1 cellular context compared by ENCODE assay signal in the genomic region with DNA sequence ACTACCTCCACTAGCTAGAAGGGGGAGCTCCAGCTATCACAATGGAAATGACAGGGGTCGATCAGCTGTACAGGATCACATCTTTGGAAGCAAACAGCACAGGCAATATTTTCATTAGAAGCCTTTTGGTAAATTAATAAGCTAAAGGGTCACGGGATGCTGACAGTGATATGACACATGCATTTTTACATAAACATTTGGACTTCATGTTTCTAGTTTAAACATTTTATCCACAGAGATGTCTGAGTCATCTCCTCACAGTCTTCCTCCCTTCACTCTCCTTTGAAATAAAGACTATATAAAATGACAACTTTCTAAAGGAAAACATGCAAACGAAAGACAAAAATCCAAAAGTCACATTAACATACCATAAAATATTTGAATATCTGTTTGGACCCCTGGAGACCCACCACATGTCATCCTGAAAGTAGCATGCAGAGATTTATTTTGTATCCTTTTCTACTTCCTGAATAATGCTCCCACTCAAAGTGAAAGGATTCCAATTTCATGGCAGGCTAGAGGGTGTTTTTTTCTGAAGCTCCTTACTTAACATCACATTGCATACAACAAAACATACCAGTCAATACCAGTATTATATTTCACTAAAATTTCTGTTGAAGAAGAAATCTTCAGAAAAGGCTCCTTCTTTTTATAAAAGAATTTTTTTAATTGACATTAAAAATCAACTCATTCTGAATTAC.
TF ChIP-seq lines count a peak whose summit lies in the region.

No MANE protein-coding gene starts in this region.

TF ChIP-seq in IMR-90, 13 proteins besides CTCF, POLR2A, EP300 and RAD21 (continued from another document):
- TF ChIP-seq MXI1 (IDR thresholded peaks at IDR 0.05; ENCODE audit: borderline replicate concordance, low read depth, low read length) (no peak), MAZ (IDR thresholded peaks at IDR 0.05; ENCODE audit: borderline replicate concordance, low read depth, low read length) (no peak), RFX5 (IDR thresholded peaks at IDR 0.05; ENCODE audit: low read depth, low read length) (no peak), ELK1 (IDR thresholded peaks at IDR 0.05; ENCODE audit: borderline replicate concordance, low read depth, low read length) (no peak)
TF ChIP-seq in IMR-90: peak in this region for 5.
